Comparison of ENCODE assay signal across 1 cellular context in genomic region chrX:53288173-53288572, GRCh38.
TF ChIP-seq lines count a peak whose summit lies in the region.

No MANE protein-coding gene starts in this region.

TF ChIP-seq in WTC11, 78 proteins besides CTCF, POLR2A, EP300 and RAD21:
- TF ChIP-seq ATF1 (CRISPR knock-in tag; IDR thresholded peaks at IDR 0.05), result no peak
- TF ChIP-seq STAT6 (CRISPR knock-in tag; conservative IDR thresholded peaks at IDR 0.05; ENCODE audit: low read depth), result no peak
- no peak for TF ChIP-seq GABPB1 (CRISPR knock-in tag; IDR thresholded peaks at IDR 0.05)
- TF ChIP-seq, protein P1, sequence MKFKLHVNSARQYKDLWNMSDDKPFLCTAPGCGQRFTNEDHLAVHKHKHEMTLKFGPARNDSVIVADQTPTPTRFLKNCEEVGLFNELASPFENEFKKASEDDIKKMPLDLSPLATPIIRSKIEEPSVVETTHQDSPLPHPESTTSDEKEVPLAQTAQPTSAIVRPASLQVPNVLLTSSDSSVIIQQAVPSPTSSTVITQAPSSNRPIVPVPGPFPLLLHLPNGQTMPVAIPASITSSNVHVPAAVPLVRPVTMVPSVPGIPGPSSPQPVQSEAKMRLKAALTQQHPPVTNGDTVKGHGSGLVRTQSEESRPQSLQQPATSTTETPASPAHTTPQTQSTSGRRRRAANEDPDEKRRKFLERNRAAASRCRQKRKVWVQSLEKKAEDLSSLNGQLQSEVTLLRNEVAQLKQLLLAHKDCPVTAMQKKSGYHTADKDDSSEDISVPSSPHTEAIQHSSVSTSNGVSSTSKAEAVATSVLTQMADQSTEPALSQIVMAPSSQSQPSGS (CRISPR knock-in tag; IDR thresholded peaks at IDR 0.05; ENCODE audit: borderline replicate concordance, low read depth), result no peak
- TF ChIP-seq PRRX2 (CRISPR knock-in tag; IDR thresholded peaks at IDR 0.05), result no peak
- TF ChIP-seq TEAD4 (CRISPR knock-in tag; IDR thresholded peaks at IDR 0.05), result no peak
- no peak for TF ChIP-seq ZSCAN18 (CRISPR knock-in tag; IDR thresholded peaks at IDR 0.05)
- no peak for TF ChIP-seq CREB1 (CRISPR knock-in tag; IDR thresholded peaks at IDR 0.05)
- TF ChIP-seq, protein P2, sequence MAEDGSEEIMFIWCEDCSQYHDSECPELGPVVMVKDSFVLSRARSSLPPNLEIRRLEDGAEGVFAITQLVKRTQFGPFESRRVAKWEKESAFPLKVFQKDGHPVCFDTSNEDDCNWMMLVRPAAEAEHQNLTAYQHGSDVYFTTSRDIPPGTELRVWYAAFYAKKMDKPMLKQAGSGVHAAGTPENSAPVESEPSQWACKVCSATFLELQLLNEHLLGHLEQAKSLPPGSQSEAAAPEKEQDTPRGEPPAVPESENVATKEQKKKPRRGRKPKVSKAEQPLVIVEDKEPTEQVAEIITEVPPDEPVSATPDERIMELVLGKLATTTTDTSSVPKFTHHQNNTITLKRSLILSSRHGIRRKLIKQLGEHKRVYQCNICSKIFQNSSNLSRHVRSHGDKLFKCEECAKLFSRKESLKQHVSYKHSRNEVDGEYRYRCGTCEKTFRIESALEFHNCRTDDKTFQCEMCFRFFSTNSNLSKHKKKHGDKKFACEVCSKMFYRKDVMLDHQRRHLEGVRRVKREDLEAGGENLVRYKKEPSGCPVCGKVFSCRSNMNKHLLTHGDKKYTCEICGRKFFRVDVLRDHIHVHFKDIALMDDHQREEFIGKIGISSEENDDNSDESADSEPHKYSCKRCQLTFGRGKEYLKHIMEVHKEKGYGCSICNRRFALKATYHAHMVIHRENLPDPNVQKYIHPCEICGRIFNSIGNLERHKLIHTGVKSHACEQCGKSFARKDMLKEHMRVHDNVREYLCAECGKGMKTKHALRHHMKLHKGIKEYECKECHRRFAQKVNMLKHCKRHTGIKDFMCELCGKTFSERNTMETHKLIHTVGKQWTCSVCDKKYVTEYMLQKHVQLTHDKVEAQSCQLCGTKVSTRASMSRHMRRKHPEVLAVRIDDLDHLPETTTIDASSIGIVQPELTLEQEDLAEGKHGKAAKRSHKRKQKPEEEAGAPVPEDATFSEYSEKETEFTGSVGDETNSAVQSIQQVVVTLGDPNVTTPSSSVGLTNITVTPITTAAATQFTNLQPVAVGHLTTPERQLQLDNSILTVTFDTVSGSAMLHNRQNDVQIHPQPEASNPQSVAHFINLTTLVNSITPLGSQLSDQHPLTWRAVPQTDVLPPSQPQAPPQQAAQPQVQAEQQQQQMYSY (CRISPR knock-in tag; IDR thresholded peaks at IDR 0.05), result no peak
- TF ChIP-seq FOXP4 (CRISPR knock-in tag; IDR thresholded peaks at IDR 0.05), result no peak
- no peak for TF ChIP-seq ESRRA (CRISPR knock-in tag; IDR thresholded peaks at IDR 0.05; ENCODE audit: borderline replicate concordance)
- no peak for TF ChIP-seq ZNF396 (CRISPR knock-in tag; IDR thresholded peaks at IDR 0.05; ENCODE audit: borderline replicate concordance)
